In genomic region chr9:110808599-110808980, GRCh38 we compare ENCODE assay signal across 13 cellular contexts.
DNase-seq lines count a peak whose midpoint lies in the region; ATAC-seq, FAIRE-seq and TF ChIP-seq lines count a peak whose summit lies in the region.
"Had no signal": no experiment of that assay in that cellular context is flagged by ENCODE, and none has a peak within 500 bp of the region (broad histone marks: within the 10 kb centered on the region; RNA-seq: fewer than 3 reads in every experiment).

No MANE protein-coding gene starts in this region.

- H3K36me3 Mint-ChIP-seq in natural killer cell, result peaks cover 7% of the 10 kb centered on the region

- FAIRE-seq in D721Med (lab: Jason Lieb, UNC), result no peak

- no peak overlapping the region for H3K4me3 ChIP-seq in foreskin fibroblast (ENCODE audit: low read depth in 1 of 2, low read length in 2 of 2)
- H3K4me3 ChIP-seq: esophagus muscularis mucosa had no signal

- H3K27ac Mint-ChIP-seq in natural killer cell, result no peak overlapping the region
- H3K27ac Mint-ChIP-seq: activated CD4-positive, alpha-beta memory T cell treated with anti-CD3 and anti-CD28 coated beads, Interleukin-2, amount 10 ng/mL, durations not matched to agents 7 days and 5 days had no signal

- no peak overlapping the region for H3K4me3 Mint-ChIP-seq in natural killer cell
- H3K4me3 Mint-ChIP-seq: activated CD4-positive, alpha-beta memory T cell treated with anti-CD3 and anti-CD28 coated beads, Interleukin-2, amount 10 ng/mL, durations not matched to agents 7 days and 5 days had no signal

- H3K27me3 Mint-ChIP-seq in natural killer cell (ENCODE audit: low read depth in 2 of 2), result no peaks in the 10 kb centered on the region
- H3K27me3 Mint-ChIP-seq: activated CD4-positive, alpha-beta memory T cell treated with anti-CD3 and anti-CD28 coated beads, Interleukin-2, amount 10 ng/mL, durations not matched to agents 7 days and 5 days had no signal

- intact Hi-C loops in natural killer cell (cut with micrococcal nuclease), result no loop called here

- DNase-seq in natural killer cell (no peak), D721Med (ENCODE audit: insufficient read length, low spot score) (no peak), HPDE6-E6E7 (ENCODE audit: extremely low spot score) (no peak), foreskin fibroblast (no peak), NCI-H2081 treated with DMSO at 0.1 percent for 48 hours (lab: John Stamatoyannopoulos, UW) (no peak)
- DNase-seq: activated CD4-positive, alpha-beta memory T cell treated with anti-CD3 and anti-CD28 coated beads, Interleukin-2, amount 10 ng/mL, durations not matched to agents 7 days and 5 days; DMS 273 treated with DMSO at 0.1 percent for 48 hours; left colon; NCI-H1417 had no signal

- peaks cover 3 to 8% of the 10 kb centered on the region in 2 donors for H3K9me3 Mint-ChIP-seq in natural killer cell

- ATAC-seq in GM19023 (IDR thresholded peaks at IDR 0.05; ENCODE audit: unreplicated experiment) (peak; percentile 93), GM21786 (IDR thresholded peaks at IDR 0.05; ENCODE audit: unreplicated experiment) (peak; percentile 93), HG03342 (IDR thresholded peaks at IDR 0.05; ENCODE audit: unreplicated experiment) (peak; percentile 92), natural killer cell (peak; percentile 64 to 77 (median 72))
- ATAC-seq: left colon had no signal

- no peak for TF ChIP-seq CTCF in natural killer cell (IDR thresholded peaks at IDR 0.05)
- TF ChIP-seq CTCF in D721Med (IDR thresholded peaks at IDR 0.05; ENCODE audit: insufficient read depth, missing control alignments), result no peak
- no peak for TF ChIP-seq CTCF in foreskin fibroblast (IDR thresholded peaks at IDR 0.05; ENCODE audit: low read depth, low read length)

- peaks cover 0 to 6% of the 10 kb centered on the region in 2 donors for H3K4me1 Mint-ChIP-seq in natural killer cell
- H3K4me1 Mint-ChIP-seq: activated CD4-positive, alpha-beta memory T cell treated with anti-CD3 and anti-CD28 coated beads, Interleukin-2, amount 10 ng/mL, durations not matched to agents 7 days and 5 days had no signal
